1 cellular context compared by ENCODE assay signal in the genomic region with DNA sequence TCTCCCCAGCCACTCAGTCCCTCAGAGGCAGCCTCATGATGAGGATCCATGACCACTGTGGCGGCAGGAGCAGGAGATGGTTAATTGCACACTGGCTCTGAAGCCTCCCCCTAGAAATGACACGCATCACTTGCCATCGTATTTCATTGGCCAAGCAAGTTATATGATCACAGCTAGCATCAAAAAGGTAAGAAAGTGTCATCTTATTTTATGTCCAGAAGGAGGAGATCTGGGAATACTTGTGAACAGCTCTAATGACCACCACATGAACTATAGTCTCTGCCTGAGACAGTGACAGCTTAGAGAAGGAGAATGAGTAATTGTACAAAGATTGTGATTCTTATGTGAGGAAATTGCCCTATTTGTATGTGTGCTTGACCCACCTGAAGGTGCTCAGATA.
TF ChIP-seq lines count a peak whose summit lies in the region.

No MANE protein-coding gene starts in this region.

TF ChIP-seq in endothelial cell of umbilical vein, 7 proteins besides CTCF, POLR2A, EP300 and RAD21:
- TF ChIP-seq EZH2 (IDR thresholded peaks at IDR 0.05; ENCODE audit: borderline replicate concordance, low read depth, low read length, severe bottlenecking): no peak
